21 cellular contexts compared by ENCODE assay signal in the genomic region with DNA sequence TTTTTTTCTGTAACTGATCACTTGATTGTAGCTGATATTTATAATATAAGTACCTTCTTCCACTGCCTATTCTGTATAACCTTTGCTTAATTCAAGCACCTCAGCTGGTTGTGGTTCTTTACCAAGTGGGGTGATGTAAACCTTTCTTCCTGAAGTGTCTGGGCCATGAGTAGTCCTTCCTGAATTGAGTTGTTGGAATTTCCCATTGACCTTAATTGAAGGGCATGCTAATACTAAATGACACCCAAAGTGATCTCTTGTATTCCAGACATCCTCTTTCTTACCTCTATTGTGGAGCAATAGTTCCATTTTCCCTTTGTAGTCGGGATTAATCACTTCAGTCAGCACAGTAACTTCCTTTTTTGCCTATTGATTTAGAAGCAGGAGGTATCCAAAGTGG.
DNase-seq lines count a peak whose midpoint lies in the region; FAIRE-seq and TF ChIP-seq lines count a peak whose summit lies in the region.
"Had no signal": no experiment of that assay in that cellular context is flagged by ENCODE, and none has a peak within 500 bp of the region (broad histone marks: within the 10 kb centered on the region; RNA-seq: fewer than 3 reads in every experiment).

No MANE protein-coding gene starts in this region.

- no peak for TF ChIP-seq POLR2A in endothelial cell of umbilical vein (IDR thresholded peaks at IDR 0.05; ENCODE audit: low read depth, low read length)

- H3K4me3 ChIP-seq in bronchial epithelial cell (ENCODE audit: low read depth, low read length) (no peak overlapping the region), endothelial cell of umbilical vein (replicated peaks in 1 of 3; ENCODE audit: insufficient read depth in 1 of 3, low read depth in 1 of 3, low read length in 3 of 3) (no peak overlapping the region), HAP-1 (no peak overlapping the region)
- H3K4me3 ChIP-seq: BLaER1, GM23338 had no signal

- H3K79me2 ChIP-seq in endothelial cell of umbilical vein (ENCODE audit: control insufficient read depth, insufficient read depth, low read length): no peaks in the 10 kb centered on the region

- H3K4me2 ChIP-seq in endothelial cell of umbilical vein (ENCODE audit: insufficient read depth, low read length): peak overlapping the region; percentile 42
- H3K4me2 ChIP-seq: BLaER1, GM23338 had no signal

- no peak for FAIRE-seq in bronchial epithelial cell (lab: Jason Lieb, UNC)
- no peak for FAIRE-seq in endothelial cell of umbilical vein (lab: Jason Lieb, UNC)
- FAIRE-seq: A204.1, GM12891, GM18507 had no signal

- H3K36me3 ChIP-seq in bronchial epithelial cell (ENCODE audit: control insufficient read depth, insufficient read depth, low read length) (no peaks in the 10 kb centered on the region), endothelial cell of umbilical vein (ENCODE audit: control insufficient read depth in 2 of 2, extremely low read depth in 1 of 2, insufficient read depth in 2 of 2, low read length in 2 of 2) (no peaks in the 10 kb centered on the region), HAP-1 (replicated peaks) (no peaks in the 10 kb centered on the region)
- H3K36me3 ChIP-seq: BLaER1 had no signal

- H2AFZ ChIP-seq in endothelial cell of umbilical vein (ENCODE audit: low read depth, low read length): no peak overlapping the region
- H2AFZ ChIP-seq: GM23338 had no signal

- H3K9me1 ChIP-seq in endothelial cell of umbilical vein (replicated peaks; ENCODE audit: control insufficient read depth, extremely low read depth, insufficient read depth, low read length): no peaks in the 10 kb centered on the region

- intact Hi-C loops in endothelial cell of umbilical vein (cut with micrococcal nuclease): no loop called here

- no peaks in the 10 kb centered on the region for H3K27me3 ChIP-seq in bronchial epithelial cell (ENCODE audit: control insufficient read depth, insufficient read depth, low read length)
- H3K27me3 ChIP-seq in endothelial cell of umbilical vein (ENCODE audit: control insufficient read depth in 2 of 2, insufficient read depth in 2 of 2, low read length in 2 of 2): peaks cover 2 to 11% of the 10 kb centered on the region in 2 experiments
- no peaks in the 10 kb centered on the region for H3K27me3 ChIP-seq in HAP-1 (ENCODE audit: low read depth)
- H3K27me3 ChIP-seq: BLaER1 had no signal

- H3K27ac ChIP-seq in endothelial cell of umbilical vein (ENCODE audit: insufficient read depth, low read depth, low read length): no peak overlapping the region
- H3K27ac ChIP-seq: BLaER1, C4-2B had no signal

- in situ Hi-C loops in HAP-1 (cut with MboI; ENCODE audit: low sequenced_read_pairs): no loop called here

- TF ChIP-seq CTCF in bronchial epithelial cell (IDR thresholded peaks at IDR 0.05; ENCODE audit: insufficient read depth, low read length, severe bottlenecking) (no peak), endothelial cell of umbilical vein (IDR thresholded peaks at IDR 0.05; ENCODE audit: extremely low read depth in 1 of 2, insufficient read depth in 1 of 2, low read depth in 1 of 2, low read length in 2 of 2) (no peak)

- CTCF ChIA-PET in endothelial cell of umbilical vein (lab: Charles Lee): no interaction called here

- dilution Hi-C loops in endothelial cell of umbilical vein (cut with MboI; ENCODE audit: extremely low pct_ligation_motif_present, low sequenced_read_pairs): no loop called here

- H3K9ac ChIP-seq in endothelial cell of umbilical vein (replicated peaks; ENCODE audit: extremely low read depth, insufficient read depth, low read length): no peak overlapping the region
- H3K9ac ChIP-seq: BLaER1 had no signal

- H3K4me1 ChIP-seq in endothelial cell of umbilical vein (ENCODE audit: control insufficient read depth, extremely low read depth, insufficient read depth, low read length) (peaks cover 30% of the 10 kb centered on the region), HAP-1 (no peaks in the 10 kb centered on the region)
- H3K4me1 ChIP-seq: BLaER1, Caco-2 had no signal

- BruUV-seq in endothelial cell of umbilical vein (replicated peaks; lab: Mats Ljungman, UMichigan): no TSS peak

- H4K20me1 ChIP-seq in endothelial cell of umbilical vein (replicated peaks; ENCODE audit: control insufficient read depth, extremely low read depth, insufficient read depth, low read length): no peaks in the 10 kb centered on the region
- H4K20me1 ChIP-seq: BLaER1 had no signal

- no peaks in the 10 kb centered on the region for H3K9me3 ChIP-seq in endothelial cell of umbilical vein (replicated peaks; ENCODE audit: control insufficient read depth, insufficient read depth, low read length)
- no peaks in the 10 kb centered on the region for H3K9me3 ChIP-seq in HAP-1
- H3K9me3 ChIP-seq: BLaER1, Caco-2 had no signal

- POLR2A ChIA-PET in endothelial cell of umbilical vein (lab: Charles Lee): no interaction called here

- DNase-seq in NCI-H510A (lab: John Stamatoyannopoulos, UW) (peak; percentile 10), NCI-H510A treated with DMSO at 0.1 percent for 48 hours (lab: John Stamatoyannopoulos, UW) (no peak), bronchial epithelial cell (ENCODE audit: low read depth) (peak; percentile 69), endothelial cell of umbilical vein (ENCODE audit: low read depth, low spot score) (peak; percentile 25), kidney tubule cell (ENCODE audit: low spot score) (peak; percentile 29), ureter (ENCODE audit: low spot score) (no peak), HAP-1 (ENCODE audit: low spot score in 2 of 2) (no peak)
- DNase-seq: Caco-2; CD4-positive, CD25-positive, alpha-beta regulatory T cell; CD8-positive, alpha-beta T cell; DMS153; DMS79 treated with DMSO at 0.1 percent for 48 hours; GF-D8; H9; HFFc6 had no signal

TF ChIP-seq in endothelial cell of umbilical vein, 7 proteins besides CTCF, POLR2A, EP300 and RAD21:
- TF ChIP-seq EZH2 (IDR thresholded peaks at IDR 0.05; ENCODE audit: borderline replicate concordance, low read depth, low read length, severe bottlenecking) (no peak), FOS (IDR thresholded peaks at IDR 0.05; ENCODE audit: borderline replicate concordance, insufficient read depth, low read length) (peak; percentile 14), POLR2AphosphoS5 (IDR thresholded peaks at IDR 0.05; ENCODE audit: insufficient read depth, low read depth, low read length) (peak; percentile 35), JUN (IDR thresholded peaks at IDR 0.05; ENCODE audit: borderline replicate concordance, insufficient read depth, insufficient read length, low read depth) (peak; percentile 37)

Comparison
In these comparisons a context has a peak if more than half of its experiments do, and no peak if none do; other contexts are left out.
1. DNase-seq: peak in NCI-H510A (single experiment), bronchial epithelial cell (single experiment), endothelial cell of umbilical vein (single experiment) and kidney tubule cell (single experiment); none in NCI-H510A treated with DMSO at 0.1 percent for 48 hours (single experiment), ureter (single experiment) and HAP-1 (0 of 2).